ENCODE assay signal across 8 cellular contexts in genomic region chr6:30942338-30943060, GRCh38. TPM values are rescaled to one million over a fixed set of nuclear protein-coding genes. Genes with fewer than 3 reads are reported as not detected.
DNase-seq lines count a peak whose midpoint lies in the region; ATAC-seq and TF ChIP-seq lines count a peak whose summit lies in the region.

No MANE protein-coding gene starts in this region.

- peak; percentile 34 for DNase-seq in activated naive CD4-positive, alpha-beta T cell treated with anti-CD3 and anti-CD28 coated beads for 36 hours
- DNase-seq in activated naive CD4-positive, alpha-beta T cell treated with Interleukin-2 at 50 U/mL for 16 hours = no peak
- DNase-seq in astrocyte of the cerebellum (ENCODE audit: low read depth) = peak; percentile 42
- DNase-seq in thyroid gland = peak; percentile 81 to 93
- DNase-seq in stimulated activated naive CD8-positive, alpha-beta T cell treated with anti-CD3 and anti-CD28 coated beads, Interleukin-15, Interleukin-2, amounts not matched to agents 100 U/mL and 50 U/mL, for 24 hours = no peak
- no peak for DNase-seq in NK-92 treated with Interleukin-12 subunit alpha and Interleukin-12 subunit beta, amount 100 ng/mL, for 24 hours (lab: John Stamatoyannopoulos, UW)
- no peak for DNase-seq in CD4-positive, alpha-beta memory T cell

- WGBS in thyroid gland, 2 donors = 16 to 19% methylated on average over 14 to 15 of the region's 15 CpGs

- peaks cover 10% of the 10 kb centered on the region for H3K4me1 ChIP-seq in iPS-18a (ENCODE audit: control insufficient read depth, low read depth, low read length)
- H3K4me1 ChIP-seq in thyroid gland = peaks cover 8 to 12% of the 10 kb centered on the region in 2 donors
- H3K4me1 ChIP-seq in CD4-positive, alpha-beta memory T cell (ENCODE audit: insufficient read depth, low read length) = no peaks in the 10 kb centered on the region

- H3K9me3 ChIP-seq in iPS-18a (ENCODE audit: control insufficient read depth, low read depth, low read length) = no peaks in the 10 kb centered on the region
- H3K9me3 ChIP-seq in thyroid gland = no peaks in the 10 kb centered on the region
- no peaks in the 10 kb centered on the region for H3K9me3 ChIP-seq in CD4-positive, alpha-beta memory T cell (ENCODE audit: control insufficient read depth in 1 of 2, low read length in 2 of 2)

- no peak overlapping the region for H3K9ac ChIP-seq in iPS-18a (ENCODE audit: low read length)

- CTCF ChIA-PET in activated naive CD4-positive, alpha-beta T cell treated with anti-CD3 and anti-CD28 coated beads for 36 hours (lab: Charles Lee) = interaction anchor here (1.4 kb wide), 1 partner anchor 137 kb away, joined by 7 read pairs; no protein-coding TSS in a partner anchor
- CTCF ChIA-PET in CD4-positive, alpha-beta memory T cell (lab: Charles Lee; ENCODE audit: partially characterized antibody) = interaction anchor here (1.1 to 1.6 kb wide), 2 partner anchors 27 to 138 kb away, joined by 3 to 4 read pairs; no protein-coding TSS in a partner anchor

- H3K4me3 ChIP-seq in astrocyte of the cerebellum (ENCODE audit: low read depth, low read length) = no peak overlapping the region
- H3K4me3 ChIP-seq in iPS-18a (ENCODE audit: low read length) = peak overlapping the region; percentile 26
- no peak overlapping the region for H3K4me3 ChIP-seq in thyroid gland (replicated peaks in 1 of 3)
- H3K4me3 ChIP-seq in CD4-positive, alpha-beta memory T cell (ENCODE audit: low read length in 2 of 2) = no peak overlapping the region

- H3K27ac ChIP-seq in iPS-18a (ENCODE audit: low read length) (no peak overlapping the region), thyroid gland (no peak overlapping the region)
- H3K27ac ChIP-seq in CD4-positive, alpha-beta memory T cell (ENCODE audit: low read depth, low read length) = no peak overlapping the region

- POLR2A ChIA-PET in CD4-positive, alpha-beta memory T cell (lab: Charles Lee; ENCODE audit: partially characterized antibody) = no interaction called here

- TF ChIP-seq CTCF in astrocyte of the cerebellum (IDR thresholded peaks at IDR 0.05; ENCODE audit: low read depth, low read length, missing control alignments) (peak; percentile 57), thyroid gland (IDR thresholded peaks at IDR 0.05) (peak in 4 of 6 experiments; percentile 55 to 78 (median 60))

- intact Hi-C loops in activated naive CD4-positive, alpha-beta T cell treated with anti-CD3 and anti-CD28 coated beads for 36 hours (cut with micrococcal nuclease) = loop anchor here (5.0 kb wide), 1 partner anchor 100 kb away; no protein-coding TSS in a partner anchor
- intact Hi-C loops in thyroid gland (cut with DNase I) = no loop called here
- intact Hi-C loops in CD4-positive, alpha-beta memory T cell (cut with micrococcal nuclease) = no loop called here

- H3K36me3 ChIP-seq in iPS-18a (ENCODE audit: control insufficient read depth, low read depth, low read length) (no peaks in the 10 kb centered on the region), thyroid gland (no peaks in the 10 kb centered on the region)
- no peaks in the 10 kb centered on the region for H3K36me3 ChIP-seq in CD4-positive, alpha-beta memory T cell (ENCODE audit: insufficient read depth, low read length)

- peaks cover 35% of the 10 kb centered on the region for H3K27me3 Mint-ChIP-seq in activated naive CD4-positive, alpha-beta T cell treated with anti-CD3 and anti-CD28 coated beads for 36 hours (ENCODE audit: low read depth)
- H3K27me3 Mint-ChIP-seq in CD4-positive, alpha-beta memory T cell = peaks cover 31 to 59% of the 10 kb centered on the region in 2 donors

- peaks cover 2% of the 10 kb centered on the region for H3K4me1 Mint-ChIP-seq in activated naive CD4-positive, alpha-beta T cell treated with anti-CD3 and anti-CD28 coated beads for 36 hours (ENCODE audit: low read depth)
- H3K4me1 Mint-ChIP-seq in CD4-positive, alpha-beta memory T cell = peaks cover 0 to 3% (median 0%) of the 10 kb centered on the region in 4 donors

- in situ Hi-C loops in astrocyte of the cerebellum (cut with HindIII; ENCODE audit: low sequenced_read_pairs) = no loop called here

- no peak for ATAC-seq in stimulated activated naive CD8-positive, alpha-beta T cell treated with anti-CD3 and anti-CD28 coated beads, Interleukin-15, Interleukin-2, amounts not matched to agents 100 U/mL and 50 U/mL, for 24 hours

- H3K27ac Mint-ChIP-seq in activated naive CD4-positive, alpha-beta T cell treated with anti-CD3 and anti-CD28 coated beads for 36 hours = no peak overlapping the region
- H3K27ac Mint-ChIP-seq in CD4-positive, alpha-beta memory T cell = no peak overlapping the region

- no peaks in the 10 kb centered on the region for H3K9me3 Mint-ChIP-seq in activated naive CD4-positive, alpha-beta T cell treated with anti-CD3 and anti-CD28 coated beads for 36 hours
- no peaks in the 10 kb centered on the region for H3K9me3 Mint-ChIP-seq in CD4-positive, alpha-beta memory T cell

- H3K36me3 Mint-ChIP-seq in activated naive CD4-positive, alpha-beta T cell treated with anti-CD3 and anti-CD28 coated beads for 36 hours (ENCODE audit: low read depth) = no peaks in the 10 kb centered on the region
- no peaks in the 10 kb centered on the region for H3K36me3 Mint-ChIP-seq in CD4-positive, alpha-beta memory T cell

- H3K27me3 ChIP-seq in iPS-18a (ENCODE audit: control insufficient read depth, insufficient read depth, low read length) = no peaks in the 10 kb centered on the region
- H3K27me3 ChIP-seq in thyroid gland = no peaks in the 10 kb centered on the region
- H3K27me3 ChIP-seq in CD4-positive, alpha-beta memory T cell (ENCODE audit: insufficient read depth, low read length) = peaks cover 20% of the 10 kb centered on the region

- peak in 1 of 2 donors; percentile 16 for TF ChIP-seq POLR2A in thyroid gland (IDR thresholded peaks at IDR 0.05)

- no peak overlapping the region for H3K4me3 Mint-ChIP-seq in activated naive CD4-positive, alpha-beta T cell treated with anti-CD3 and anti-CD28 coated beads for 36 hours
- H3K4me3 Mint-ChIP-seq in CD4-positive, alpha-beta memory T cell = no peak overlapping the region

RNA-seq across cellular contexts. Expression of gene MUCL3, which starts 1.7 kb away (rescaled TPM):
- not detected for total RNA-seq in activated naive CD4-positive, alpha-beta T cell treated with anti-CD3 and anti-CD28 coated beads for 36 hours
- not detected for total RNA-seq in thyroid gland
- total RNA-seq in CD4-positive, alpha-beta memory T cell = not detected
- not detected for polyA plus RNA-seq in CD4-positive, alpha-beta memory T cell

RNA-seq across cellular contexts. Expression of gene SFTA2, which starts 10.5 kb away (rescaled TPM):
- not detected for total RNA-seq in activated naive CD4-positive, alpha-beta T cell treated with anti-CD3 and anti-CD28 coated beads for 36 hours
- 1 to 10 TPM in 1 of 4 donors, not detected in 3; 3.5 TPM for total RNA-seq in thyroid gland
- under 1 TPM in 1 of 2 experiments, not detected in 1; 0.44 TPM for total RNA-seq in CD4-positive, alpha-beta memory T cell
- not detected for polyA plus RNA-seq in CD4-positive, alpha-beta memory T cell

RNA-seq across cellular contexts. Expression of gene VARS2, which starts 28.5 kb away (rescaled TPM):
- total RNA-seq in activated naive CD4-positive, alpha-beta T cell treated with anti-CD3 and anti-CD28 coated beads for 36 hours = 10 to 100 TPM; 78.1 to 82.8 TPM
- total RNA-seq in thyroid gland = 10 to 100 TPM; 17.3 to 36.4 (median 30.6) TPM
- total RNA-seq in CD4-positive, alpha-beta memory T cell = 10 to 100 TPM; 34.9 to 37.8 TPM
- 10 to 100 TPM; 16.3 to 17.0 TPM for polyA plus RNA-seq in CD4-positive, alpha-beta memory T cell

RNA-seq across cellular contexts. Expression of gene GTF2H4, which starts 34.5 kb away (rescaled TPM):
- 10 to 100 TPM; 33.3 to 42.4 TPM for total RNA-seq in activated naive CD4-positive, alpha-beta T cell treated with anti-CD3 and anti-CD28 coated beads for 36 hours
- 10 to 100 TPM in 3 of 4 donors, 1 to 10 TPM in 1; 9.5 to 34.4 (median 18.2) TPM for total RNA-seq in thyroid gland
- total RNA-seq in CD4-positive, alpha-beta memory T cell = 10 to 100 TPM; 36.5 to 39.7 TPM
- 1 to 10 TPM; 3.7 to 9.5 TPM for polyA plus RNA-seq in CD4-positive, alpha-beta memory T cell

RNA-seq across cellular contexts. Expression of gene MUC21, which starts 41.0 kb away (rescaled TPM):
- not detected for total RNA-seq in activated naive CD4-positive, alpha-beta T cell treated with anti-CD3 and anti-CD28 coated beads for 36 hours
- total RNA-seq in thyroid gland = not detected
- total RNA-seq in CD4-positive, alpha-beta memory T cell = not detected
- polyA plus RNA-seq in CD4-positive, alpha-beta memory T cell = not detected

Comparison
In these comparisons a context has a peak if more than half of its experiments do, and no peak if none do; other contexts are left out.
1. DNase-seq: peak in activated naive CD4-positive, alpha-beta T cell treated with anti-CD3 and anti-CD28 coated beads for 36 hours (single experiment), astrocyte of the cerebellum (single experiment) and thyroid gland (2 of 2); none in activated naive CD4-positive, alpha-beta T cell treated with Interleukin-2 at 50 U/mL for 16 hours (single experiment), stimulated activated naive CD8-positive, alpha-beta T cell treated with anti-CD3 and anti-CD28 coated beads, Interleukin-15, Interleukin-2, amounts not matched to agents 100 U/mL and 50 U/mL, for 24 hours (single experiment), NK-92 treated with Interleukin-12 subunit alpha and Interleukin-12 subunit beta, amount 100 ng/mL, for 24 hours (single experiment) and CD4-positive, alpha-beta memory T cell (0 of 5).